1 cellular context compared by ENCODE assay signal in genomic region chr17:47872019-47872650, GRCh38.
TF ChIP-seq lines count a peak whose summit lies in the region.

No MANE protein-coding gene starts in this region.

TF ChIP-seq in K562, 482 proteins besides CTCF, POLR2A, EP300 and RAD21:
- no peak for TF ChIP-seq PKNOX1 (IDR thresholded peaks at IDR 0.05)
- 0 out of 2 replicates have a peak, but pooled peaks have one; percentile 22 for TF ChIP-seq ZNF740 (CRISPR knock-in tag; IDR thresholded peaks at IDR 0.05)
- TF ChIP-seq ZNF740 (tag; IDR thresholded peaks at IDR 0.05), result no peak
- no peak for TF ChIP-seq ZNF75A (CRISPR knock-in tag; IDR thresholded peaks at IDR 0.05)
- TF ChIP-seq MAFK (IDR thresholded peaks at IDR 0.05; ENCODE audit: low read length), result no peak
- peak; percentile 68; the same call in 1 of the 2 replicates for TF ChIP-seq ZBTB33 (CRISPR knock-in tag; IDR thresholded peaks at IDR 0.05)
- TF ChIP-seq CTCFL (IDR thresholded peaks at IDR 0.05; ENCODE audit: borderline replicate concordance, insufficient read depth, low read depth, low read length, poor library complexity, severe bottlenecking), result no peak
- no peak for TF ChIP-seq CREB3L1 (IDR thresholded peaks at IDR 0.05; ENCODE audit: borderline replicate concordance, low read depth)
- peak; percentile 44; the same call in 1 of the 2 replicates for TF ChIP-seq ZKSCAN8 (CRISPR knock-in tag; IDR thresholded peaks at IDR 0.05)
